8 cellular contexts compared by ENCODE assay signal in the genomic region with DNA sequence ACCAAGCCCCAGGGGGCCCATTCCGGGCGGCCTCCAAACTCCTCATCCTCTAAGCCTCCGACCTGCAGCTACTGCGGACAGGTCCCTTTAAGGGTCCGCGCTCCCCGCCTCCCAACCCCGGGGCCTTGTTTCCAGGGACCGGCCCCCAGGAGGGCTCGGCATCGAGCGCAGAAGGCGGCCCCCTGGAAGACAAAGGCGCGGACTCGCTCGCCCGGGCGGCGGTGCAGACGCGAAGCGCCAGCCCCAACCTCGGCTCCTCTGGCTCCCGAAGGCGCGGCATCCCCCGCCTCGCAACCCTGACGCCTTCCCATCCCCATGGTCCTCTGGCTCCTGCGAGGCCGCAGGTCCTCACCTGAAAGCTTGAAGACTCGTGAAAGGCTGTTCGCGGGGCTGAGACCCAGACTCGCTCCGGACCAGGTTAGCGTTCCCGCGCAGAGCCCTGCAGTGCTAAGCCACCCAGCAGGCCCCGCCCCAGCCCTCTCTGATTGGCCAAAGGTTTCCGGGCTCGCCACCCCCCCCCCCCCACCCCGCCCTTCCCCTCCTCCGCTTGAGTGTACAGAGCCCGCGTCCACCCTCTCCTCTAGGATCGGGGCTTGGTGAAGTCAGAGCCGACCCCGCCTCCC. TPM values are rescaled to one million over a fixed set of nuclear protein-coding genes. Genes with fewer than 3 reads are reported as not detected.
DNase-seq lines count a peak whose midpoint lies in the region; ATAC-seq and TF ChIP-seq lines count a peak whose summit lies in the region.

TSS of gene TMSB15A (minus strand) at position 426 of the 623 bp plus-strand sequence.

- CTCF ChIA-PET in activated CD4-positive, alpha-beta memory T cell treated with anti-CD3 and anti-CD28 coated beads, Interleukin-2, amount 10 ng/mL, durations not matched to agents 7 days and 5 days (lab: Charles Lee): no interaction called here

- peak; percentile 85 for DNase-seq in GM03348 (ENCODE audit: low spot score)
- DNase-seq in NCI-H2196 (lab: John Stamatoyannopoulos, UW; ENCODE audit: unreplicated experiment): peak; percentile 39
- peak; percentile 42 for DNase-seq in activated CD4-positive, alpha-beta memory T cell treated with anti-CD3 and anti-CD28 coated beads, Interleukin-2, amount 10 ng/mL, durations not matched to agents 7 days and 5 days
- DNase-seq in stimulated activated CD4-positive, alpha-beta T cell treated with anti-CD3 and anti-CD28 coated beads, Interleukin-4, amount 100 ng/mL, for 24 hours: peak; percentile 54
- DNase-seq in 8988T: no peak

- H3K4me3 ChIP-seq in duodenal mucosa (ENCODE audit: low read depth in 1 of 2, low read length in 2 of 2) (peak within 1 kb of the TSS; percentile 40 to 61), liver (ENCODE audit: low read depth in 1 of 3, low read length in 3 of 3) (peak within 1 kb of the TSS in 2 of 3 donors; percentile 38 to 43)

- TF ChIP-seq CTCF in liver (IDR thresholded peaks at IDR 0.05; ENCODE audit: low read depth, low read length, missing input control): no peak

- H3K27me3 ChIP-seq in duodenal mucosa (ENCODE audit: control insufficient read depth in 1 of 2, insufficient read depth in 2 of 2, low read length in 2 of 2): peaks cover 4% of the 10 kb centered on the region in 2 donors
- peaks cover 0 to 15% (median 0%) of the 10 kb centered on the region in 4 donors for H3K27me3 ChIP-seq in liver (ENCODE audit: control insufficient read depth in 4 of 4, insufficient read depth in 4 of 4, low read length in 3 of 4)

- no peak within 1 kb of the TSS for H3K27ac Mint-ChIP-seq in activated CD4-positive, alpha-beta memory T cell treated with anti-CD3 and anti-CD28 coated beads, Interleukin-2, amount 10 ng/mL, durations not matched to agents 7 days and 5 days

- H3K27ac ChIP-seq in duodenal mucosa (ENCODE audit: low read depth, low read length) (no peak within 1 kb of the TSS), liver (ENCODE audit: low read depth in 1 of 2, low read length in 2 of 2) (no peak within 1 kb of the TSS)

- POLR2A ChIA-PET in activated CD4-positive, alpha-beta memory T cell treated with anti-CD3 and anti-CD28 coated beads, Interleukin-2, amount 10 ng/mL, durations not matched to agents 7 days and 5 days (lab: Charles Lee): no interaction called here

- H3K36me3 Mint-ChIP-seq in activated CD4-positive, alpha-beta memory T cell treated with anti-CD3 and anti-CD28 coated beads, Interleukin-2, amount 10 ng/mL, durations not matched to agents 7 days and 5 days (ENCODE audit: low read depth): no peaks in the 10 kb centered on the region

- peak within 1 kb of the TSS; percentile 69 for H3K4me3 Mint-ChIP-seq in activated CD4-positive, alpha-beta memory T cell treated with anti-CD3 and anti-CD28 coated beads, Interleukin-2, amount 10 ng/mL, durations not matched to agents 7 days and 5 days

- H3K36me3 ChIP-seq in duodenal mucosa (ENCODE audit: control insufficient read depth in 1 of 2, insufficient read depth in 2 of 2, low read length in 2 of 2) (no peaks in the 10 kb centered on the region), liver (ENCODE audit: control insufficient read depth in 4 of 4, insufficient read depth in 3 of 4, low read depth in 1 of 4, low read length in 3 of 4) (no peaks in the 10 kb centered on the region)

- no peak for TF ChIP-seq RAD21 in liver (IDR thresholded peaks at IDR 0.05)

- 3% methylated on average over 49 of the region's 50 CpGs for WGBS in liver

- no peaks in the 10 kb centered on the region for H3K9me3 Mint-ChIP-seq in activated CD4-positive, alpha-beta memory T cell treated with anti-CD3 and anti-CD28 coated beads, Interleukin-2, amount 10 ng/mL, durations not matched to agents 7 days and 5 days

- peaks cover 38% of the 10 kb centered on the region for H3K27me3 Mint-ChIP-seq in activated CD4-positive, alpha-beta memory T cell treated with anti-CD3 and anti-CD28 coated beads, Interleukin-2, amount 10 ng/mL, durations not matched to agents 7 days and 5 days

- H3K4me1 Mint-ChIP-seq in activated CD4-positive, alpha-beta memory T cell treated with anti-CD3 and anti-CD28 coated beads, Interleukin-2, amount 10 ng/mL, durations not matched to agents 7 days and 5 days: peaks cover 5% of the 10 kb centered on the region

- ATAC-seq in HG02884 (IDR thresholded peaks at IDR 0.05; ENCODE audit: unreplicated experiment): peak; percentile 94

- H3K9ac ChIP-seq in duodenal mucosa (ENCODE audit: low read depth in 1 of 2, low read length in 2 of 2): no peak within 1 kb of the TSS
- H3K9ac ChIP-seq in liver (ENCODE audit: low read depth in 1 of 2, low read length in 2 of 2): no peak within 1 kb of the TSS

- H3K4me1 ChIP-seq in duodenal mucosa (ENCODE audit: control insufficient read depth in 1 of 2, insufficient read depth in 2 of 2, low read length in 2 of 2) (no peaks in the 10 kb centered on the region), liver (ENCODE audit: control insufficient read depth in 4 of 4, insufficient read depth in 4 of 4, low read length in 3 of 4) (peaks cover 3 to 8% (median 4%) of the 10 kb centered on the region in 4 donors)

- H3K9me3 ChIP-seq in duodenal mucosa (ENCODE audit: control insufficient read depth in 1 of 2, low read length in 2 of 2) (no peaks in the 10 kb centered on the region), liver (ENCODE audit: control insufficient read depth in 4 of 4, low read length in 3 of 4) (no peaks in the 10 kb centered on the region)

TF ChIP-seq in liver, 16 proteins besides CTCF, POLR2A, EP300 and RAD21:
- TF ChIP-seq TAF1 (conservative IDR thresholded peaks at IDR 0.05): no peak
- TF ChIP-seq GABPA (IDR thresholded peaks at IDR 0.05 in 1 of 2, conservative IDR thresholded peaks at IDR 0.05 in 1 of 2): no peak
- TF ChIP-seq SP1 (IDR thresholded peaks at IDR 0.05): no peak
- TF ChIP-seq RXRA (IDR thresholded peaks at IDR 0.05): no peak

RNA-seq across cellular contexts. Expression of gene TMSB15A, which starts in this region (rescaled TPM):
- under 1 TPM in 1 of 2 experiments, not detected in 1; 0.45 TPM for total RNA-seq in activated CD4-positive, alpha-beta memory T cell treated with anti-CD3 and anti-CD28 coated beads, Interleukin-2, amount 10 ng/mL, durations not matched to agents 7 days and 5 days
- total RNA-seq in liver: under 1 TPM in 1 of 2 donors, not detected in 1; 0.28 TPM
- polyA plus RNA-seq in liver: under 1 TPM; 0.25 to 0.40 TPM

Comparison
In these comparisons a context has a peak if more than half of its experiments do, and no peak if none do; other contexts are left out.
1. Peak in DNase-seq in activated CD4-positive, alpha-beta memory T cell treated with anti-CD3 and anti-CD28 coated beads, Interleukin-2, amount 10 ng/mL, durations not matched to agents 7 days and 5 days; RNA of the gene not detected or under 1 TPM.